9 cellular contexts compared by ENCODE assay signal in genomic region chr18:3499498-3499897, GRCh38. TPM values are rescaled to one million over a fixed set of nuclear protein-coding genes. Genes with fewer than 3 reads are reported as not detected.
DNase-seq lines count a peak whose midpoint lies in the region; ATAC-seq and TF ChIP-seq lines count a peak whose summit lies in the region.
"Had no signal": no experiment of that assay in that cellular context is flagged by ENCODE, and none has a peak within 500 bp of the region (broad histone marks: within the 10 kb centered on the region; RNA-seq: fewer than 3 reads in every experiment).

No MANE protein-coding gene starts in this region.

- no peaks in the 10 kb centered on the region for H3K4me1 ChIP-seq in SJCRH30
- no peaks in the 10 kb centered on the region for H3K4me1 ChIP-seq in prostate gland (replicated peaks)

- 51% methylated on average over 10 of the region's 10 CpGs for WGBS in prostate gland

- intact Hi-C loops in prostate gland (cut with DNase I), result no loop called here

- DNase-seq in ELR (ENCODE audit: low read depth) (peak; percentile 19), SJCRH30 (no peak), foreskin fibroblast (peak in 1 of 2 donors; percentile 28), prostate gland (ENCODE audit: low spot score) (no peak), HK-2 (ENCODE audit: unreplicated experiment) (no peak)
- no peak for DNase-seq in NK-92 treated with Interleukin-12 subunit alpha and Interleukin-12 subunit beta, amount 100 ng/mL, for 24 hours (lab: John Stamatoyannopoulos, UW)

- no peak overlapping the region for H3K27ac ChIP-seq in SJCRH30
- no peak overlapping the region for H3K27ac ChIP-seq in prostate gland

- TF ChIP-seq CTCF in foreskin fibroblast (IDR thresholded peaks at IDR 0.05; ENCODE audit: low read depth, low read length) (no peak), prostate gland (IDR thresholded peaks at IDR 0.05) (no peak)

- H3K36me3 ChIP-seq in SJCRH30 (no peaks in the 10 kb centered on the region), prostate gland (no peaks in the 10 kb centered on the region)

- no peaks in the 10 kb centered on the region for H3K27me3 ChIP-seq in SJCRH30
- no peaks in the 10 kb centered on the region for H3K27me3 ChIP-seq in prostate gland (replicated peaks; ENCODE audit: insufficient read depth)

- H3K4me3 ChIP-seq in SJCRH30 (peak overlapping the region; percentile 50), foreskin fibroblast (ENCODE audit: low read depth in 1 of 2, low read length in 2 of 2) (peak overlapping the region; percentile 35 to 52), prostate gland (peak overlapping the region; percentile 23 to 30)

- TF ChIP-seq POLR2A in prostate gland (IDR thresholded peaks at IDR 0.05), result no peak

- ATAC-seq in GM19328 (IDR thresholded peaks at IDR 0.05; ENCODE audit: unreplicated experiment) (no peak), GM18870 (IDR thresholded peaks at IDR 0.05; ENCODE audit: unreplicated experiment) (no peak)
- ATAC-seq: HCT116 had no signal

- H3K9me3 ChIP-seq in SJCRH30 (replicated peaks), result no peaks in the 10 kb centered on the region
- no peaks in the 10 kb centered on the region for H3K9me3 ChIP-seq in prostate gland

RNA-seq across cellular contexts. Expression of gene TGIF1, which starts 49.5 kb away (rescaled TPM):
- total RNA-seq in SJCRH30 (2014; rRNA removed; shearing (Covaris generic)), result 86.9 and 88.8 TPM in 2 replicates
- 100 to 1,000 TPM; 124 to 151 TPM for total RNA-seq in prostate gland
